ENCODE assay signal across 8 cellular contexts in genomic region chr15:31341501-31342195, GRCh38. TPM values are rescaled to one million over a fixed set of nuclear protein-coding genes. Genes with fewer than 3 reads are reported as not detected.
A peak's percentile ranks its signal among the peaks of the same experiment; 100 is the strongest.
DNase-seq lines count a peak whose midpoint lies in the region; ATAC-seq, FAIRE-seq and TF ChIP-seq lines count a peak whose summit lies in the region.
"Had no signal": no experiment of that assay in that cellular context is flagged by ENCODE, and none has a peak within 500 bp of the region (broad histone marks: within the 10 kb centered on the region; RNA-seq: fewer than 3 reads in every experiment).

No MANE protein-coding gene starts in this region.

- H3K4me1 ChIP-seq in gastrocnemius medialis: peaks cover 98% of the 10 kb centered on the region in 2 donors

- TF ChIP-seq POLR2A in gastrocnemius medialis (IDR thresholded peaks at IDR 0.05): no peak

- H3K4me3 Mint-ChIP-seq in mesothelial cell of epicardium: no peak overlapping the region

- no peaks in the 10 kb centered on the region for H3K27me3 ChIP-seq in bronchial epithelial cell (ENCODE audit: control insufficient read depth, insufficient read depth, low read length)
- no peaks in the 10 kb centered on the region for H3K27me3 ChIP-seq in gastrocnemius medialis

- ATAC-seq in gastrocnemius medialis (no peak), left colon (no peak)

- in situ Hi-C loops in gastrocnemius medialis (cut with MboI; ENCODE audit: low sequenced_read_pairs in 4 of 4): loop anchor here in 1 of 4 donors (25.0 kb wide), 1 partner anchor 379 kb away; no protein-coding TSS in a partner anchor

- H3K36me3 Mint-ChIP-seq in mesothelial cell of epicardium: no peaks in the 10 kb centered on the region

- peaks cover 15% of the 10 kb centered on the region for H3K4me1 Mint-ChIP-seq in mesothelial cell of epicardium

- no peak for TF ChIP-seq CTCF in bronchial epithelial cell (IDR thresholded peaks at IDR 0.05; ENCODE audit: insufficient read depth, low read length, severe bottlenecking)
- no peak for TF ChIP-seq CTCF in gastrocnemius medialis (IDR thresholded peaks at IDR 0.05 in 4 of 5, conservative IDR thresholded peaks at IDR 0.05 in 1 of 5)
- no peak for TF ChIP-seq CTCF in mesothelial cell of epicardium (IDR thresholded peaks at IDR 0.05; ENCODE audit: unreplicated experiment)

- peak; percentile 25 for DNase-seq in COR-L47 (lab: John Stamatoyannopoulos, UW)
- peak; percentile 33 for DNase-seq in NCI-H1105 treated with DMSO at 0.1 percent for 48 hours (lab: John Stamatoyannopoulos, UW)
- peak; percentile 35 for DNase-seq in bronchial epithelial cell (ENCODE audit: low read depth)
- DNase-seq in gastrocnemius medialis: no peak
- DNase-seq in mesothelial cell of epicardium (ENCODE audit: low spot score in 2 of 2, unreplicated experiment in 2 of 2): no peak
- DNase-seq in NOMO-1 (lab: John Stamatoyannopoulos, UW; ENCODE audit: unreplicated experiment in 2 of 2): no peak
- no peak for DNase-seq in left colon
- DNase-seq: NCI-H510A treated with DMSO at 0.1 percent for 48 hours had no signal

- no peaks in the 10 kb centered on the region for H3K9me3 Mint-ChIP-seq in mesothelial cell of epicardium

- no peak overlapping the region for H3K4me3 ChIP-seq in bronchial epithelial cell (ENCODE audit: low read depth, low read length)
- no peak overlapping the region for H3K4me3 ChIP-seq in gastrocnemius medialis

- intact Hi-C loops in gastrocnemius medialis (cut with DNase I; ENCODE audit: low total_unique reads) (no loop called here), left colon (cut with DNase I, micrococcal nuclease) (no loop called here)

- H3K9me3 ChIP-seq in gastrocnemius medialis: no peaks in the 10 kb centered on the region

- H3K36me3 ChIP-seq in bronchial epithelial cell (ENCODE audit: control insufficient read depth, insufficient read depth, low read length) (peaks cover 12% of the 10 kb centered on the region), gastrocnemius medialis (no peaks in the 10 kb centered on the region)

- H3K27ac Mint-ChIP-seq in mesothelial cell of epicardium: no peak overlapping the region

- no peak for FAIRE-seq in bronchial epithelial cell (lab: Jason Lieb, UNC)

- H3K27ac ChIP-seq in gastrocnemius medialis: peak overlapping the region; percentile 3 to 100 (median 97)

- H3K27me3 Mint-ChIP-seq in mesothelial cell of epicardium (ENCODE audit: low read depth): no peaks in the 10 kb centered on the region

RNA-seq across cellular contexts. Expression of gene KLF13, which starts 15.0 kb away (rescaled TPM):
- total RNA-seq in bronchial epithelial cell: 58.7 and 62.0 TPM in 2 replicates
- total RNA-seq in gastrocnemius medialis: 10 to 100 TPM; 18.3 to 50.2 (median 32.9) TPM
- total RNA-seq in mesothelial cell of epicardium: 26.9 to 29.5 TPM (median 28.1 TPM) in 3 replicates
- 100 to 1,000 TPM in 1 of 2 donors, 10 to 100 TPM in 1; 36.8 to 103 TPM for total RNA-seq in left colon

Comparison
In these comparisons a context has a peak if more than half of its experiments do, and no peak if none do; other contexts are left out.
1. DNase-seq: peak in COR-L47 (single experiment), NCI-H1105 treated with DMSO at 0.1 percent for 48 hours (single experiment) and bronchial epithelial cell (single experiment); none in gastrocnemius medialis (0 of 2), mesothelial cell of epicardium (0 of 2), NOMO-1 (0 of 2) and left colon (0 of 2).